Comparison of ENCODE assay signal across 16 cellular contexts in genomic region chr2:28366149-28366495, GRCh38. TPM values are rescaled to one million over a fixed set of nuclear protein-coding genes. Genes with fewer than 3 reads are reported as not detected.
DNase-seq lines count a peak whose midpoint lies in the region; TF ChIP-seq lines count a peak whose summit lies in the region.
"Had no signal": no experiment of that assay in that cellular context is flagged by ENCODE, and none has a peak within 500 bp of the region (broad histone marks: within the 10 kb centered on the region; RNA-seq: fewer than 3 reads in every experiment).

No MANE protein-coding gene starts in this region.

- H3K4me1 Mint-ChIP-seq in activated CD4-positive, alpha-beta T cell treated with anti-CD3 and anti-CD28 coated beads, Interleukin-2, amount 10 ng/mL, durations not matched to agents 24 days and 14 days = peaks cover 56% of the 10 kb centered on the region
- peaks cover 70% of the 10 kb centered on the region for H3K4me1 Mint-ChIP-seq in activated T-helper 2 cell treated with anti-CD3 and anti-CD28 coated beads, Interferon-gamma antibody, Interleukin-2, Interleukin-4, amounts not matched to agents 10 μg/mL and 5 μg/mL and 100 μg/mL, durations not matched to agents 14 hours and 24 hours and 36 hours (ENCODE audit: low read depth)

- no peak overlapping the region for H4K5ac ChIP-seq in mesendoderm (ENCODE audit: low read length)

- no peak overlapping the region for H2BK15ac ChIP-seq in mesendoderm (replicated peaks; ENCODE audit: low read depth)

- H3K79me1 ChIP-seq in mesendoderm (ENCODE audit: low read length) = no peaks in the 10 kb centered on the region

- peak overlapping the region; percentile 19 for H3K56ac ChIP-seq in mesendoderm (ENCODE audit: low read length)

- no peak overlapping the region for H2AK5ac ChIP-seq in mesendoderm (ENCODE audit: low read length)

- H3K23ac ChIP-seq in mesendoderm (ENCODE audit: low read length) = no peak overlapping the region

- no peaks in the 10 kb centered on the region for H3K9me3 Mint-ChIP-seq in activated CD4-positive, alpha-beta T cell treated with anti-CD3 and anti-CD28 coated beads, Interleukin-2, amount 10 ng/mL, durations not matched to agents 24 days and 14 days
- no peaks in the 10 kb centered on the region for H3K9me3 Mint-ChIP-seq in activated T-helper 2 cell treated with anti-CD3 and anti-CD28 coated beads, Interferon-gamma antibody, Interleukin-2, Interleukin-4, amounts not matched to agents 10 μg/mL and 5 μg/mL and 100 μg/mL, durations not matched to agents 14 hours and 24 hours and 36 hours

- H3K79me2 ChIP-seq in mesendoderm (ENCODE audit: control insufficient read depth, insufficient read depth, low read length) = no peaks in the 10 kb centered on the region

- TF ChIP-seq POLR2A in spleen (IDR thresholded peaks at IDR 0.05) = no peak

- H3K4ac ChIP-seq in mesendoderm (ENCODE audit: low read depth, low read length) = no peak overlapping the region

- peak overlapping the region; percentile 90 for H3K27ac Mint-ChIP-seq in activated CD4-positive, alpha-beta T cell treated with anti-CD3 and anti-CD28 coated beads, Interleukin-2, amount 10 ng/mL, durations not matched to agents 24 days and 14 days
- H3K27ac Mint-ChIP-seq in activated T-helper 2 cell treated with anti-CD3 and anti-CD28 coated beads, Interferon-gamma antibody, Interleukin-2, Interleukin-4, amounts not matched to agents 10 μg/mL and 5 μg/mL and 100 μg/mL, durations not matched to agents 14 hours and 24 hours and 36 hours = peak overlapping the region; percentile 96

- no CpG with 5 or more reads among the region's 10 CpGs for WGBS in mesendoderm (ENCODE audit: extremely low coverage, insufficient coverage, low lambda C conversion rate)
- WGBS in spleen, 5 donors = 56 to 83% (median 73%) methylated on average over 5 to 10 of the region's 10 CpGs

- intact Hi-C loops in activated CD4-positive, alpha-beta T cell treated with anti-CD3 and anti-CD28 coated beads, Interleukin-2, amount 10 ng/mL, durations not matched to agents 24 days and 14 days (cut with micrococcal nuclease) = loop anchor here (1.0 kb wide), 1 partner anchor 24 kb away; no protein-coding TSS in a partner anchor
- intact Hi-C loops in activated T-helper 2 cell treated with anti-CD3 and anti-CD28 coated beads, Interferon-gamma antibody, Interleukin-2, Interleukin-4, amounts not matched to agents 10 μg/mL and 5 μg/mL and 100 μg/mL, durations not matched to agents 14 hours and 24 hours and 36 hours (cut with micrococcal nuclease) = loop anchor here (2.0 kb wide), 1 partner anchor 25 kb away; no protein-coding TSS in a partner anchor
- intact Hi-C loops in spleen (cut with DNase I; ENCODE audit: low total_unique reads) = no loop called here

- H4K8ac ChIP-seq in mesendoderm (ENCODE audit: low read depth, low read length) = no peak overlapping the region

- H3K36me3 Mint-ChIP-seq in activated CD4-positive, alpha-beta T cell treated with anti-CD3 and anti-CD28 coated beads, Interleukin-2, amount 10 ng/mL, durations not matched to agents 24 days and 14 days (ENCODE audit: low read depth) = no peaks in the 10 kb centered on the region
- peaks cover 9% of the 10 kb centered on the region for H3K36me3 Mint-ChIP-seq in activated T-helper 2 cell treated with anti-CD3 and anti-CD28 coated beads, Interferon-gamma antibody, Interleukin-2, Interleukin-4, amounts not matched to agents 10 μg/mL and 5 μg/mL and 100 μg/mL, durations not matched to agents 14 hours and 24 hours and 36 hours (ENCODE audit: low read depth)

- H3K27me3 ChIP-seq in mesendoderm (ENCODE audit: insufficient read depth, low read length, poor library complexity) (no peaks in the 10 kb centered on the region), spleen (replicated peaks in 1 of 7) (peaks cover 0 to 5% (median 0%) of the 10 kb centered on the region in 7 donors)

- H2BK120ac ChIP-seq in mesendoderm (ENCODE audit: low read depth, low read length) = no peak overlapping the region

- no peak overlapping the region for H3K9ac ChIP-seq in mesendoderm (ENCODE audit: low read length)

- H3K27ac ChIP-seq in mesendoderm (ENCODE audit: low read depth, low read length) = no peak overlapping the region
- H3K27ac ChIP-seq in spleen = peak overlapping the region in 7 of 8 donors; percentile 40 to 74 (median 60)
- H3K27ac ChIP-seq: SK-N-MC had no signal

- H2BK5ac ChIP-seq in mesendoderm (ENCODE audit: low read length) = no peak overlapping the region

- no peak overlapping the region for H3K18ac ChIP-seq in mesendoderm (ENCODE audit: low read length)

- DNase-seq in activated CD4-positive, alpha-beta T cell treated with anti-CD3 and anti-CD28 coated beads, Interleukin-2, amount 10 ng/mL, durations not matched to agents 24 days and 14 days = no peak
- no peak for DNase-seq in activated CD4-positive, alpha-beta T cell treated with anti-CD3 and anti-CD28 coated beads, Interleukin-2, amount 50 U/mL, for 1 hour
- DNase-seq in activated T-helper 2 cell treated with anti-CD3 and anti-CD28 coated beads, Interferon-gamma antibody, Interleukin-2, Interleukin-4, amounts not matched to agents 10 μg/mL and 5 μg/mL and 100 μg/mL, durations not matched to agents 14 hours and 24 hours and 36 hours (ENCODE audit: low spot score) = no peak
- DNase-seq in mesendoderm (no peak), spleen (peak; percentile 64), GDM1 (lab: John Stamatoyannopoulos, UW) (no peak), DMS153 (lab: John Stamatoyannopoulos, UW) (no peak), NCI-H2196 (lab: John Stamatoyannopoulos, UW; ENCODE audit: unreplicated experiment) (no peak)
- DNase-seq: COR-L47, foreskin melanocyte, NCI-H187, NCI-H510A, occipital lobe had no signal

- no peaks in the 10 kb centered on the region for H3K9me3 ChIP-seq in spleen
- H3K9me3 ChIP-seq: A549 had no signal

- no peak overlapping the region for H3K4me3 ChIP-seq in mesendoderm (ENCODE audit: low read length)
- H3K4me3 ChIP-seq in spleen = no peak overlapping the region
- H3K4me3 ChIP-seq: A549, lung, SK-N-MC had no signal

- H3K4me3 Mint-ChIP-seq in activated CD4-positive, alpha-beta T cell treated with anti-CD3 and anti-CD28 coated beads, Interleukin-2, amount 10 ng/mL, durations not matched to agents 24 days and 14 days = peak overlapping the region; percentile 78
- peak overlapping the region; percentile 69 for H3K4me3 Mint-ChIP-seq in activated T-helper 2 cell treated with anti-CD3 and anti-CD28 coated beads, Interferon-gamma antibody, Interleukin-2, Interleukin-4, amounts not matched to agents 10 μg/mL and 5 μg/mL and 100 μg/mL, durations not matched to agents 14 hours and 24 hours and 36 hours (ENCODE audit: low read depth)

- no peaks in the 10 kb centered on the region for H3K36me3 ChIP-seq in mesendoderm (ENCODE audit: control insufficient read depth, insufficient read depth, low read length)
- no peaks in the 10 kb centered on the region for H3K36me3 ChIP-seq in spleen

- peaks cover 14% of the 10 kb centered on the region for H3K27me3 Mint-ChIP-seq in activated CD4-positive, alpha-beta T cell treated with anti-CD3 and anti-CD28 coated beads, Interleukin-2, amount 10 ng/mL, durations not matched to agents 24 days and 14 days
- H3K27me3 Mint-ChIP-seq in activated T-helper 2 cell treated with anti-CD3 and anti-CD28 coated beads, Interferon-gamma antibody, Interleukin-2, Interleukin-4, amounts not matched to agents 10 μg/mL and 5 μg/mL and 100 μg/mL, durations not matched to agents 14 hours and 24 hours and 36 hours (ENCODE audit: low read depth) = peaks cover 6% of the 10 kb centered on the region

- H3K4me2 ChIP-seq in mesendoderm (ENCODE audit: low read length) = no peak overlapping the region
- H3K4me2 ChIP-seq: A549 had no signal

- H3K4me1 ChIP-seq in mesendoderm (ENCODE audit: control insufficient read depth, low read depth, low read length) (peaks cover 6% of the 10 kb centered on the region), spleen (peaks cover 11 to 35% (median 27%) of the 10 kb centered on the region in 6 donors)

- no peak for TF ChIP-seq CTCF in spleen (IDR thresholded peaks at IDR 0.05 in 8 of 11, conservative IDR thresholded peaks at IDR 0.05 in 3 of 11)

RNA-seq across cellular contexts. Expression of gene FOSL2, which starts 26.5 kb away (rescaled TPM):
- 73.2 and 80.6 TPM in 2 replicates for total RNA-seq in activated CD4-positive, alpha-beta T cell treated with anti-CD3 and anti-CD28 coated beads, Interleukin-2, amount 10 ng/mL, durations not matched to agents 24 days and 14 days
- total RNA-seq in activated T-helper 2 cell treated with anti-CD3 and anti-CD28 coated beads, Interferon-gamma antibody, Interleukin-2, Interleukin-4, amounts not matched to agents 10 μg/mL and 5 μg/mL and 100 μg/mL, durations not matched to agents 14 hours and 24 hours and 36 hours = 146 and 156 TPM in 2 replicates
- polyA plus RNA-seq in mesendoderm (2013, experiment 1 of 2) = 4.6 TPM
- polyA plus RNA-seq in mesendoderm (2013, experiment 2 of 2) = 4.9 TPM
- total RNA-seq in spleen = 100 to 1,000 TPM in 3 of 7 donors, 10 to 100 TPM in 4; 53.0 to 134 (median 97.1) TPM
- polyA plus RNA-seq in spleen = 10 to 100 TPM in 1 of 3 donors, 1 to 10 TPM in 2; 3.2 to 14.8 (median 4.7) TPM
